In genomic region chr10:90779573-90779972, GRCh38 we compare ENCODE assay signal across 14 cellular contexts.
DNase-seq lines count a peak whose midpoint lies in the region; ATAC-seq, FAIRE-seq and TF ChIP-seq lines count a peak whose summit lies in the region.
"Had no signal": no experiment of that assay in that cellular context is flagged by ENCODE, and none has a peak within 500 bp of the region (broad histone marks: within the 10 kb centered on the region; RNA-seq: fewer than 3 reads in every experiment).

No MANE protein-coding gene starts in this region.

- no peak overlapping the region for H3K4me3 ChIP-seq in KMS-11 (IDR thresholded peaks at IDR 0.05; ENCODE audit: insufficient read depth, low read depth, low read length)
- no peak overlapping the region for H3K4me3 ChIP-seq in astrocyte of the cerebellum (ENCODE audit: low read depth, low read length)
- H3K4me3 ChIP-seq in HepG2 (replicated peaks in 1 of 3; ENCODE audit: insufficient read depth in 1 of 3, low read depth in 2 of 3, low read length in 3 of 3): no peak overlapping the region
- no peak overlapping the region for H3K4me3 ChIP-seq in heart left ventricle
- H3K4me3 ChIP-seq: mucosa of descending colon, tibial artery had no signal

- TF ChIP-seq CTCF in KMS-11 (conservative IDR thresholded peaks at IDR 0.05; ENCODE audit: low read depth, low read length): 0 out of 2 replicates have a peak, but pooled peaks have one; percentile 17
- TF ChIP-seq CTCF in astrocyte of the cerebellum (IDR thresholded peaks at IDR 0.05; ENCODE audit: low read depth, low read length, missing control alignments): peak; percentile 28
- TF ChIP-seq CTCF in HepG2 (CRISPR knock-in tag; IDR thresholded peaks at IDR 0.05): peak; percentile 26
- TF ChIP-seq CTCF in heart left ventricle (IDR thresholded peaks at IDR 0.05): no peak

- H3K9ac ChIP-seq in KMS-11 (no peak overlapping the region), HepG2 (ENCODE audit: insufficient read depth, low read depth, low read length) (no peak overlapping the region)

- H3K9me3 ChIP-seq in HepG2 (ENCODE audit: low read length): no peaks in the 10 kb centered on the region
- no peaks in the 10 kb centered on the region for H3K9me3 ChIP-seq in heart left ventricle
- H3K9me3 ChIP-seq: mucosa of descending colon, tibial artery had no signal

- no peaks in the 10 kb centered on the region for H3K36me3 ChIP-seq in KMS-11 (ENCODE audit: insufficient read depth)
- no peaks in the 10 kb centered on the region for H3K36me3 ChIP-seq in HepG2 (replicated peaks in 1 of 2; ENCODE audit: control insufficient read depth in 1 of 2, insufficient read depth in 2 of 2, low read length in 2 of 2)
- no peaks in the 10 kb centered on the region for H3K36me3 ChIP-seq in heart left ventricle
- H3K36me3 ChIP-seq: tibial artery had no signal

- no peaks in the 10 kb centered on the region for H3K4me1 Mint-ChIP-seq in effector memory CD8-positive, alpha-beta T cell (ENCODE audit: low read depth in 2 of 2)
- H3K4me1 Mint-ChIP-seq in activated CD4-positive, alpha-beta memory T cell treated with anti-CD3 and anti-CD28 coated beads, Interleukin-2, amount 10 ng/mL, durations not matched to agents 7 days and 5 days: no peaks in the 10 kb centered on the region

- no peak overlapping the region for H3K27ac Mint-ChIP-seq in effector memory CD8-positive, alpha-beta T cell
- no peak overlapping the region for H3K27ac Mint-ChIP-seq in activated CD4-positive, alpha-beta memory T cell treated with anti-CD3 and anti-CD28 coated beads, Interleukin-2, amount 10 ng/mL, durations not matched to agents 7 days and 5 days

- in situ Hi-C loops in astrocyte of the cerebellum (cut with HindIII; ENCODE audit: low sequenced_read_pairs): no loop called here
- in situ Hi-C loops in HepG2 (cut with HindIII; ENCODE audit: extremely low pct_ligation_motif_present, low pct_unique_long_range_greater_than_20kb): no loop called here

- no peaks in the 10 kb centered on the region for H3K9me3 Mint-ChIP-seq in effector memory CD8-positive, alpha-beta T cell
- H3K9me3 Mint-ChIP-seq in activated CD4-positive, alpha-beta memory T cell treated with anti-CD3 and anti-CD28 coated beads, Interleukin-2, amount 10 ng/mL, durations not matched to agents 7 days and 5 days: no peaks in the 10 kb centered on the region

- FAIRE-seq in HepG2 (lab: Jason Lieb, UNC): no peak

- peak; percentile 25 for DNase-seq in EH (ENCODE audit: low read depth)
- DNase-seq in astrocyte of the cerebellum (ENCODE audit: low read depth): no peak
- DNase-seq in HepG2 (ENCODE audit: low spot score): peak; percentile 13
- no peak for DNase-seq in NK-92 (lab: John Stamatoyannopoulos, UW; ENCODE audit: unreplicated experiment)
- DNase-seq in effector memory CD8-positive, alpha-beta T cell: no peak
- no peak for DNase-seq in activated CD4-positive, alpha-beta memory T cell treated with anti-CD3 and anti-CD28 coated beads, Interleukin-2, amount 10 ng/mL, durations not matched to agents 7 days and 5 days
- no peak for DNase-seq in heart left ventricle
- DNase-seq: activated effector memory CD4-positive, alpha-beta T cell treated with Interleukin-2 at 50 U/mL for 16 hours; GDM1; mucosa of descending colon; NCI-H2171; tibial artery had no signal

- no TSS peak for BruUV-seq in HepG2 (replicated peaks; lab: Mats Ljungman, UMichigan)

- H3K27me3 Mint-ChIP-seq in effector memory CD8-positive, alpha-beta T cell: peaks cover 17 to 19% of the 10 kb centered on the region in 2 donors
- H3K27me3 Mint-ChIP-seq in activated CD4-positive, alpha-beta memory T cell treated with anti-CD3 and anti-CD28 coated beads, Interleukin-2, amount 10 ng/mL, durations not matched to agents 7 days and 5 days: peaks cover 5% of the 10 kb centered on the region

- TF ChIP-seq EP300 in HepG2 (IDR thresholded peaks at IDR 0.05; ENCODE audit: low read depth in 2 of 2, low read length in 2 of 2): no peak
- TF ChIP-seq EP300 in HepG2 (CRISPR knock-in tag; IDR thresholded peaks at IDR 0.05; ENCODE audit: borderline replicate concordance): no peak

- no peak overlapping the region for H3K4me3 Mint-ChIP-seq in effector memory CD8-positive, alpha-beta T cell
- no peak overlapping the region for H3K4me3 Mint-ChIP-seq in activated CD4-positive, alpha-beta memory T cell treated with anti-CD3 and anti-CD28 coated beads, Interleukin-2, amount 10 ng/mL, durations not matched to agents 7 days and 5 days

- H3K79me2 ChIP-seq in KMS-11 (ENCODE audit: insufficient read depth, low read depth): no peaks in the 10 kb centered on the region
- H3K79me2 ChIP-seq in HepG2 (ENCODE audit: insufficient read depth, low read length): no peaks in the 10 kb centered on the region

- no peak for TF ChIP-seq RAD21 in HepG2 (CRISPR knock-in tag; IDR thresholded peaks at IDR 0.05)

- intact Hi-C loops in HepG2 (cut with micrococcal nuclease; ENCODE audit: unreplicated experiment): no loop called here
- intact Hi-C loops in heart left ventricle (cut with DNase I): no loop called here

- H3K27ac ChIP-seq in KMS-11 (no peak overlapping the region), HepG2 (ENCODE audit: extremely low read length, insufficient read depth, low read length) (no peak overlapping the region), heart left ventricle (no peak overlapping the region)
- H3K27ac ChIP-seq: epithelial cell of prostate, tibial artery had no signal

- no peak overlapping the region for H3K4me2 ChIP-seq in KMS-11
- H3K4me2 ChIP-seq in HepG2 (ENCODE audit: low read depth, low read length): no peak overlapping the region

- H2AFZ ChIP-seq in KMS-11 (ENCODE audit: low read depth) (no peak overlapping the region), HepG2 (ENCODE audit: low read length) (no peak overlapping the region)

- ATAC-seq in HepG2 (no peak), heart left ventricle (no peak)
- ATAC-seq in effector memory CD8-positive, alpha-beta T cell (replicated peaks): no peak
- ATAC-seq: mucosa of descending colon had no signal

- CTCF ChIA-PET in HepG2 (lab: Yijun Ruan, JAX; ENCODE audit: low intra/inter-chr PET ratio, low total read pairs): no interaction called here
- CTCF ChIA-PET in activated CD4-positive, alpha-beta memory T cell treated with anti-CD3 and anti-CD28 coated beads, Interleukin-2, amount 10 ng/mL, durations not matched to agents 7 days and 5 days (lab: Charles Lee): interaction anchor here (1.0 to 1.6 kb wide), 3 partner anchors 9 to 84 kb away, joined by 3 to 4 read pairs (median 3); no protein-coding TSS in a partner anchor

- H3K4me1 ChIP-seq in KMS-11 (ENCODE audit: low read depth, poor library complexity, severe bottlenecking) (no peaks in the 10 kb centered on the region), HepG2 (ENCODE audit: insufficient read depth, low read length) (no peaks in the 10 kb centered on the region), heart left ventricle (peaks cover 0 to 5% (median 0%) of the 10 kb centered on the region in 12 donors)
- H3K4me1 ChIP-seq: tibial artery had no signal

- TF ChIP-seq POLR2A in HepG2 (IDR thresholded peaks at IDR 0.05; ENCODE audit: insufficient read depth in 1 of 2, low read depth in 2 of 2, low read length in 2 of 2) (no peak), heart left ventricle (IDR thresholded peaks at IDR 0.05) (no peak)

- H4K20me1 ChIP-seq in KMS-11 (ENCODE audit: insufficient read depth) (no peaks in the 10 kb centered on the region), HepG2 (ENCODE audit: insufficient read depth, low read length) (no peaks in the 10 kb centered on the region)

- H3K27me3 ChIP-seq in KMS-11 (ENCODE audit: insufficient read depth, low read depth) (no peaks in the 10 kb centered on the region), HepG2 (ENCODE audit: control insufficient read depth in 1 of 2, insufficient read depth in 2 of 2, low read length in 2 of 2) (no peaks in the 10 kb centered on the region; a peak in 1 of 5 replicates), heart left ventricle (no peaks in the 10 kb centered on the region)
- H3K27me3 ChIP-seq: tibial artery had no signal

- H3K36me3 Mint-ChIP-seq in effector memory CD8-positive, alpha-beta T cell (ENCODE audit: insufficient read depth): no peaks in the 10 kb centered on the region
- H3K36me3 Mint-ChIP-seq in activated CD4-positive, alpha-beta memory T cell treated with anti-CD3 and anti-CD28 coated beads, Interleukin-2, amount 10 ng/mL, durations not matched to agents 7 days and 5 days (ENCODE audit: low read depth): no peaks in the 10 kb centered on the region

- POLR2A ChIA-PET in HepG2 (lab: Yijun Ruan, JAX): no interaction called here
- POLR2A ChIA-PET in activated CD4-positive, alpha-beta memory T cell treated with anti-CD3 and anti-CD28 coated beads, Interleukin-2, amount 10 ng/mL, durations not matched to agents 7 days and 5 days (lab: Charles Lee): no interaction called here

- 10% methylated on average over 2 of the region's 2 CpGs for WGBS in HepG2 (ENCODE audit: low lambda C conversion rate)
- 56 to 71% (median 60%) methylated on average over 2 of the region's 2 CpGs for WGBS in heart left ventricle, 4 donors

TF ChIP-seq in HepG2, 621 proteins besides CTCF, POLR2A, EP300 and RAD21:
- 0 out of 2 replicates have a peak, but pooled peaks have one; percentile 10 for TF ChIP-seq CEBPG (CRISPR knock-in tag; IDR thresholded peaks at IDR 0.05)
- TF ChIP-seq SUZ12 (IDR thresholded peaks at IDR 0.05; ENCODE audit: low read depth, low read length): no peak
- TF ChIP-seq USF2 (IDR thresholded peaks at IDR 0.05; ENCODE audit: low read depth, low read length): peak; percentile 56
- TF ChIP-seq USF2 (CRISPR knock-in tag; IDR thresholded peaks at IDR 0.05; ENCODE audit: borderline replicate concordance): peak; percentile 67; the same call in 1 of the 2 replicates
TF ChIP-seq in HepG2: peak in this region for 2.

Comparison
In these comparisons a context has a peak if more than half of its experiments do, and no peak if none do; other contexts are left out.
1. DNase-seq: peak in EH (single experiment) and HepG2 (single experiment); none in astrocyte of the cerebellum (single experiment), NK-92 (single experiment), effector memory CD8-positive, alpha-beta T cell (0 of 3), activated CD4-positive, alpha-beta memory T cell treated with anti-CD3 and anti-CD28 coated beads, Interleukin-2, amount 10 ng/mL, durations not matched to agents 7 days and 5 days (single experiment) and heart left ventricle (0 of 5).
2. CTCF ChIP-seq: peak in KMS-11 (single experiment), astrocyte of the cerebellum (single experiment) and HepG2 (single experiment); none in heart left ventricle (0 of 12).